16 cellular contexts compared by ENCODE assay signal in the genomic region with DNA sequence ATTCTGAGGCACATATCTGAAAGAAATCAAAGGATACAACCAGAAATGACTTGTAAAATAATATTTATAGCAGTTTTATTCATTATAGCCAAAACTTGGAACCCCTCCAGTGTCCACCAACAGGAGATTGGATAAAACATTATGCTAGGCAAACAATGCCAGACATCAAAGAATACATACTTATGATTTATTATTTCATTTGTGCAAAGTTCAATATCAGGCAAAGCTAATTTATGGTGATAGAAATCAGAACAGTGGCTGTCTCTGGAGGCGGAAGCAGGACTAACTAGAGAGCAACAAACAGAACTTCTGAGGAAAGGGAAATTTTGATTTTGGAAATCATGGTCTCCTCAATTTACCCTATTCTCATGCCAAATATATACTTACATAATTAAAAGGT.
DNase-seq lines count a peak whose midpoint lies in the region; ATAC-seq and TF ChIP-seq lines count a peak whose summit lies in the region.
"Had no signal": no experiment of that assay in that cellular context is flagged by ENCODE, and none has a peak within 500 bp of the region (broad histone marks: within the 10 kb centered on the region; RNA-seq: fewer than 3 reads in every experiment).

No MANE protein-coding gene starts in this region.

- no peak overlapping the region for H3K27ac ChIP-seq in PC-3 (ENCODE audit: low read length)
- H3K27ac ChIP-seq: BLaER1 had no signal

- ATAC-seq in PC-3 (no peak), GM21360 (IDR thresholded peaks at IDR 0.05; ENCODE audit: unreplicated experiment) (no peak)
- ATAC-seq: HepG2, Right ventricle myocardium inferior had no signal

- no peaks in the 10 kb centered on the region for H3F3A ChIP-seq in PC-3 (ENCODE audit: low read length, unreplicated experiment)

- CTCF ChIA-PET in PC-3 (lab: Charles Lee): no interaction called here

- BruUV-seq in PC-3 (replicated peaks; lab: Mats Ljungman, UMichigan): no TSS peak

- H3K36me3 ChIP-seq in BE2C (no peaks in the 10 kb centered on the region), PC-3 (ENCODE audit: low read depth, low read length) (no peaks in the 10 kb centered on the region)
- H3K36me3 ChIP-seq: BLaER1 had no signal

- H4K20me1 ChIP-seq in PC-3 (ENCODE audit: low read length): no peaks in the 10 kb centered on the region
- H4K20me1 ChIP-seq: BLaER1 had no signal

- no peaks in the 10 kb centered on the region for H3K79me2 ChIP-seq in PC-3 (ENCODE audit: low read length)

- H3K27me3 ChIP-seq in BE2C (no peaks in the 10 kb centered on the region), PC-3 (ENCODE audit: low read length) (peaks cover 77% of the 10 kb centered on the region)
- H3K27me3 ChIP-seq: BLaER1 had no signal

- TF ChIP-seq CTCF in BE2C (IDR thresholded peaks at IDR 0.05; ENCODE audit: low read depth, low read length): no peak
- no peak for TF ChIP-seq CTCF in PC-3 (conservative IDR thresholded peaks at IDR 0.05; ENCODE audit: low read depth, low read length)

- H3K9ac ChIP-seq in PC-3 (ENCODE audit: low read length): no peak overlapping the region
- H3K9ac ChIP-seq: BLaER1 had no signal

- intact Hi-C loops in PC-3 (cut with micrococcal nuclease): no loop called here

- H3K9me3 ChIP-seq in BE2C (no peaks in the 10 kb centered on the region), PC-3 (ENCODE audit: low read length) (no peaks in the 10 kb centered on the region)
- H3K9me3 ChIP-seq: BLaER1 had no signal

- H3K4me3 ChIP-seq in BE2C (ENCODE audit: low read depth, low read length) (peak overlapping the region; percentile 6; the same call in 1 of the 2 replicates), PC-3 (ENCODE audit: low read length) (no peak overlapping the region)
- H3K4me3 ChIP-seq: BLaER1 had no signal

- POLR2A ChIA-PET in PC-3 (lab: Charles Lee; ENCODE audit: unreplicated experiment): no interaction called here

- peaks cover 25% of the 10 kb centered on the region for H3K4me1 ChIP-seq in BE2C
- H3K4me1 ChIP-seq in PC-3 (ENCODE audit: insufficient read depth, low read length): no peaks in the 10 kb centered on the region
- H3K4me1 ChIP-seq: BLaER1 had no signal

- no peaks in the 10 kb centered on the region for H3K9me2 ChIP-seq in PC-3 (replicated peaks; ENCODE audit: low read length)

- DNase-seq in BE2C (peak; percentile 71), NCI-H1105 treated with DMSO at 0.1 percent for 48 hours (lab: John Stamatoyannopoulos, UW) (peak; percentile 65), PC-3 (peak; percentile 38), left kidney (ENCODE audit: low read depth, low spot score) (peak; percentile 37)
- DNase-seq in stimulated activated CD4-positive, alpha-beta T cell treated with anti-CD3 and anti-CD28 coated beads, Interleukin-1b, Interleukin-23, amount 100 ng/mL, for 48 hours: no peak
- DNase-seq in activated CD4-positive, alpha-beta T cell treated with anti-CD3 and anti-CD28 coated beads, Interleukin-2, amount 50 U/mL, for 48 hours: no peak
- DNase-seq: CD4-positive, alpha-beta memory T cell; KBM-7; NCI-H146; NCI-H2107; NCI-H2227 treated with DMSO at 0.1 percent for 48 hours; NCI-H526 had no signal

- H3K4me2 ChIP-seq in PC-3 (ENCODE audit: low read length): no peak overlapping the region
- H3K4me2 ChIP-seq: BLaER1 had no signal

- no peak overlapping the region for H2AFZ ChIP-seq in PC-3 (ENCODE audit: low read length)

Comparison
In these comparisons a context has a peak if more than half of its experiments do, and no peak if none do; other contexts are left out.
1. DNase-seq: peak in BE2C (single experiment), NCI-H1105 treated with DMSO at 0.1 percent for 48 hours (single experiment), PC-3 (single experiment) and left kidney (single experiment); none in stimulated activated CD4-positive, alpha-beta T cell treated with anti-CD3 and anti-CD28 coated beads, Interleukin-1b, Interleukin-23, amount 100 ng/mL, for 48 hours (single experiment) and activated CD4-positive, alpha-beta T cell treated with anti-CD3 and anti-CD28 coated beads, Interleukin-2, amount 50 U/mL, for 48 hours (0 of 2).